In the genomic region with DNA sequence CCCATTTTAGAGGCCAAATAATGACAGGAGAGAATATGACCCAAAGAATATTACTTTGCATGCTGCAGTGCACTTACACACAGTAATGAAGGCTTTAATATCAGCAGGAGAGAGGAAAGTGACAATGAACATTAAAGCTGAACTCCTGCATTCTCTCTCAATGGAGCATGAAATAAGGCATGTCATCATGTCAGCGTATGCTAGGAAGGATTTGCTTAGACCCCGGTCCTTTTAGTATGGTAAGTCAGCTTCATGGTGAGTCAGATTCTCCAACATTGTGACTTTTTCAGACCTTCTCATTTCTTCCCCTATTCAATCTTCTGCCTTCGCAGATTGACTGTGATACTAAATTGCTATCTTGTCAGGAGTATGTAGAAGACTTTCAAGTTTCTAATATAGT, we compare ENCODE assay signal across 29 cellular contexts.
"Had no signal": no experiment of that assay in that cellular context is flagged by ENCODE, and none has a peak within 500 bp of the region (broad histone marks: within the 10 kb centered on the region; RNA-seq: fewer than 3 reads in every experiment).

No MANE protein-coding gene starts in this region.

- H3K9me3 Mint-ChIP-seq: activated B cell treated with CpG ODN at 0.5 μM for 24 hours; activated CD8-positive, alpha-beta T cell treated with anti-CD3 and anti-CD28 coated beads for 36 hours had no signal

- H3K36me3 Mint-ChIP-seq: activated naive CD8-positive, alpha-beta T cell had no signal

- ATAC-seq: activated CD4-positive, CD25-positive, alpha-beta regulatory T cell treated with anti-CD3 and anti-CD28 coated beads, Interleukin-2, amount 50 U/mL, for 24 hours; activated CD8-positive, alpha-beta T cell treated with anti-CD3 and anti-CD28 coated beads for 36 hours; activated T-cell treated with anti-CD3 and anti-CD28 coated beads, Interleukin-2, amount 50 U/mL, for 4 hours; activated T-helper 17 cell treated with anti-CD3 and anti-CD28 coated beads, Interleukin-2, amount 50 U/mL, for 72 hours; body of pancreas; gastroesophageal sphincter; T-helper 17 cell had no signal

- H3K4me3 Mint-ChIP-seq: activated B cell treated with CpG ODN at 0.5 μM for 24 hours; activated CD8-positive, alpha-beta T cell treated with anti-CD3 and anti-CD28 coated beads for 36 hours; activated naive CD8-positive, alpha-beta T cell; activated T-cell treated with anti-CD3 and anti-CD28 coated beads, Interleukin-2, amount 50 U/mL, for 4 hours; activated T-helper 17 cell treated with anti-CD3 and anti-CD28 coated beads, Interleukin-2, amount 50 U/mL, for 72 hours; T-helper 17 cell; T-helper 2 cell treated with Interferon-gamma antibody and Interleukin-4, amounts not matched to agents 5 μg/mL and 100 μg/mL, for 36 hours had no signal

- H3K4me1 Mint-ChIP-seq: activated B cell treated with CpG ODN at 0.5 μM for 24 hours; activated T-helper 17 cell treated with anti-CD3 and anti-CD28 coated beads, Interleukin-2, amount 50 U/mL, for 72 hours; T-helper 17 cell had no signal

- H3K27ac Mint-ChIP-seq: activated B cell treated with CpG ODN at 0.5 μM for 24 hours; activated CD8-positive, alpha-beta T cell treated with anti-CD3 and anti-CD28 coated beads for 36 hours; activated naive CD8-positive, alpha-beta T cell; activated T-helper 17 cell treated with anti-CD3 and anti-CD28 coated beads, Interleukin-2, amount 50 U/mL, for 72 hours; T-helper 17 cell; T-helper 2 cell treated with Interferon-gamma antibody and Interleukin-4, amounts not matched to agents 5 μg/mL and 100 μg/mL, for 36 hours had no signal

- DNase-seq: activated B cell treated with CpG ODN at 0.5 μM for 24 hours; activated CD4-positive, alpha-beta T cell treated with anti-CD3 and anti-CD28 coated beads for 48 hours; activated CD4-positive, alpha-beta T cell treated with anti-CD3 and anti-CD28 coated beads, Interleukin-2, amount 50 U/mL, for 1 hour; activated CD4-positive, alpha-beta T cell treated with anti-CD3 and anti-CD28 coated beads, Interleukin-2, amount 50 U/mL, for 48 hours; activated CD8-positive, alpha-beta memory T cell treated with anti-CD3 and anti-CD28 coated beads for 24 hours; activated CD8-positive, alpha-beta T cell treated with anti-CD3 and anti-CD28 coated beads for 36 hours; activated effector memory CD4-positive, alpha-beta T cell treated with Interleukin-2 at 50 U/mL for 16 hours; activated gamma-delta T cell treated with Interleukin-2 at 50 U/mL for 16 hours; activated naive CD4-positive, alpha-beta T cell treated with anti-CD3 and anti-CD28 coated beads, Interleukin-2, amount 50 U/mL, for 16 hours; activated naive CD4-positive, alpha-beta T cell treated with Interleukin-2 at 50 U/mL for 16 hours; activated T-cell treated with anti-CD3 and anti-CD28 coated beads, Interleukin-2, amount 50 U/mL, for 4 hours; amygdala; aorta; body of pancreas; caudate nucleus; cerebellar nuclear complex; colonic mucosa; effector CD8-positive, alpha-beta T cell; esophagus squamous epithelium; foreskin melanocyte; head of caudate nucleus; T-helper 17 cell; T1000; WERI-Rb-1 had no signal

- H3K27me3 Mint-ChIP-seq: activated B cell treated with CpG ODN at 0.5 μM for 24 hours; activated CD8-positive, alpha-beta T cell treated with anti-CD3 and anti-CD28 coated beads for 36 hours; activated naive CD8-positive, alpha-beta T cell; activated T-helper 17 cell treated with anti-CD3 and anti-CD28 coated beads, Interleukin-2, amount 50 U/mL, for 72 hours; T-helper 17 cell had no signal
